In the genomic region with DNA sequence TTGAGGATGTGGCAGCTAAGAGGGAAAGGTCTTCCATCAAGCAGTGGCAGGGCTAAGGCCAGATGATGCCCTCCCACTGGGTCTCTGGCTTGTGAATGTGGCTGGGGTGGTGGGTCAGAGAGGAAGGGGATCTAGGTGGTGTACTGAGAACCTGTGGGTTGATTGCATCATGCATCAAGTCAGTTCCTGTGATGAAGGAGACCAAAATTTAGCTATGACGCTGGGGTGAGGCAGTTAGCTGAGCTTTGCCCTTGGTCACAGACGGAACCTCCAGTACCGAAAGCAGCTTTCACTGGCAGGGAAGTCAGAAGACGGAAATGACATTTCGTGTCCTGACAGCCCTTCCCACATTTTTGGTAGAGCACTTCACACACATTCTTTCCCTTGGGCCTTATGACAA, we compare ENCODE assay signal across 13 cellular contexts. TPM values are rescaled to one million over a fixed set of nuclear protein-coding genes. Genes with fewer than 3 reads are reported as not detected.
DNase-seq lines count a peak whose midpoint lies in the region; ATAC-seq and TF ChIP-seq lines count a peak whose summit lies in the region.
"Had no signal": no experiment of that assay in that cellular context is flagged by ENCODE, and none has a peak within 500 bp of the region (broad histone marks: within the 10 kb centered on the region; RNA-seq: fewer than 3 reads in every experiment).

No MANE protein-coding gene starts in this region.

- H3K4me3 Mint-ChIP-seq in CD8-positive, alpha-beta T cell: no peak overlapping the region
- H3K4me3 Mint-ChIP-seq in activated B cell treated with CpG ODN at 0.5 μM for 24 hours: no peak overlapping the region
- no peak overlapping the region for H3K4me3 Mint-ChIP-seq in mesothelial cell of epicardium

- intact Hi-C loops in CD8-positive, alpha-beta T cell (cut with DNase I, micrococcal nuclease): no loop called here
- intact Hi-C loops in activated B cell treated with CpG ODN at 0.5 μM for 24 hours (cut with micrococcal nuclease) (no loop called here), heart left ventricle (cut with DNase I) (loop anchor here in 7 of 10 donors (5.0 to 10.0 kb wide), 5 partner anchors 307 to 457 kb away; partner anchors contain the start of gene FCHSD2 (in 5 of the 7)), sciatic nerve (cut with DNase I) (loop anchor here (5.0 to 10.0 kb wide), 2 partner anchors 342 to 410 kb away; no protein-coding TSS in a partner anchor)

- H3K36me3 Mint-ChIP-seq in CD8-positive, alpha-beta T cell: peaks cover 37% of the 10 kb centered on the region
- H3K36me3 Mint-ChIP-seq in activated B cell treated with CpG ODN at 0.5 μM for 24 hours (ENCODE audit: low read depth) (peaks cover 88% of the 10 kb centered on the region), mesothelial cell of epicardium (peaks cover 10% of the 10 kb centered on the region)

- no peaks in the 10 kb centered on the region for H3K9me3 ChIP-seq in CD8-positive, alpha-beta T cell (ENCODE audit: low read length)
- no peaks in the 10 kb centered on the region for H3K9me3 ChIP-seq in heart left ventricle

- H3K4me1 Mint-ChIP-seq in CD8-positive, alpha-beta T cell (ENCODE audit: low read depth): no peaks in the 10 kb centered on the region
- H3K4me1 Mint-ChIP-seq in activated B cell treated with CpG ODN at 0.5 μM for 24 hours (peaks cover 4% of the 10 kb centered on the region), mesothelial cell of epicardium (peaks cover 17% of the 10 kb centered on the region)

- H3K27me3 ChIP-seq in CD8-positive, alpha-beta T cell (ENCODE audit: insufficient read depth, low read length): no peaks in the 10 kb centered on the region
- H3K27me3 ChIP-seq in heart left ventricle: no peaks in the 10 kb centered on the region

- H3K27ac Mint-ChIP-seq in CD8-positive, alpha-beta T cell: peak overlapping the region; percentile 84
- H3K27ac Mint-ChIP-seq in activated B cell treated with CpG ODN at 0.5 μM for 24 hours: peak overlapping the region; percentile 75
- no peak overlapping the region for H3K27ac Mint-ChIP-seq in mesothelial cell of epicardium

- ATAC-seq in CD8-positive, alpha-beta T cell: no peak
- ATAC-seq in activated B cell treated with CpG ODN at 0.5 μM for 24 hours (ENCODE audit: low read depth) (no peak), heart left ventricle (peak; percentile 29 to 53 (median 42)), sciatic nerve (peak; percentile 1), GM21528 (IDR thresholded peaks at IDR 0.05; ENCODE audit: low FRiP score, unreplicated experiment) (no peak), GM18909 (IDR thresholded peaks at IDR 0.05; ENCODE audit: poor library complexity, unreplicated experiment) (no peak)

- POLR2A ChIA-PET in CD8-positive, alpha-beta T cell (lab: Charles Lee): no interaction called here
- POLR2A ChIA-PET in activated B cell treated with CpG ODN at 0.5 μM for 24 hours (lab: Charles Lee): interaction anchor here (1.0 kb wide), 1 partner anchor 308 kb away, joined by 3 read pairs; the partner anchor contains the start of gene FCHSD2

- no peak for DNase-seq in CD8-positive, alpha-beta T cell
- DNase-seq in activated B cell treated with CpG ODN at 0.5 μM for 24 hours (no peak), heart left ventricle (peak in 4 of 5 donors; percentile 37 to 64 (median 54)), sciatic nerve (ENCODE audit: low spot score) (no peak), mesothelial cell of epicardium (ENCODE audit: low spot score in 2 of 2, unreplicated experiment in 2 of 2) (no peak), NCI-H1092 treated with DMSO at 0.1 percent for 48 hours (lab: John Stamatoyannopoulos, UW) (no peak)
- DNase-seq: amniotic stem cell, COR-L47, mesendoderm, NCI-H526 had no signal

- H3K4me3 ChIP-seq in CD8-positive, alpha-beta T cell (ENCODE audit: low read depth, low read length): no peak overlapping the region
- no peak overlapping the region for H3K4me3 ChIP-seq in heart left ventricle

- no peak overlapping the region for H3K27ac ChIP-seq in CD8-positive, alpha-beta T cell (ENCODE audit: low read depth, low read length)
- peak overlapping the region; percentile 80 to 98 (median 90) for H3K27ac ChIP-seq in heart left ventricle
- H3K27ac ChIP-seq: KMS-11 had no signal

- no peak for TF ChIP-seq CTCF in CD8-positive, alpha-beta T cell (IDR thresholded peaks at IDR 0.05)
- TF ChIP-seq CTCF in activated B cell treated with CpG ODN at 0.5 μM for 24 hours (IDR thresholded peaks at IDR 0.05) (no peak), heart left ventricle (IDR thresholded peaks at IDR 0.05) (no peak), mesothelial cell of epicardium (IDR thresholded peaks at IDR 0.05; ENCODE audit: unreplicated experiment) (no peak)

- CTCF ChIA-PET in CD8-positive, alpha-beta T cell (lab: Charles Lee): interaction anchor here (0.5 kb wide), 1 partner anchor 638 kb away, joined by 3 read pairs; no protein-coding TSS in a partner anchor
- CTCF ChIA-PET in activated B cell treated with CpG ODN at 0.5 μM for 24 hours (lab: Charles Lee): interaction anchor here (3.5 kb wide), 1 partner anchor 343 kb away, joined by 15 read pairs; no protein-coding TSS in a partner anchor

- 14 to 31% (median 22%) methylated on average over 5 of the region's 5 CpGs for WGBS in heart left ventricle, 4 donors

- no peaks in the 10 kb centered on the region for H3K27me3 Mint-ChIP-seq in CD8-positive, alpha-beta T cell (ENCODE audit: low read depth)
- H3K27me3 Mint-ChIP-seq in activated B cell treated with CpG ODN at 0.5 μM for 24 hours (no peaks in the 10 kb centered on the region), mesothelial cell of epicardium (ENCODE audit: low read depth) (no peaks in the 10 kb centered on the region)

- peaks cover 10% of the 10 kb centered on the region for H3K36me3 ChIP-seq in CD8-positive, alpha-beta T cell (ENCODE audit: insufficient read depth, low read length)
- H3K36me3 ChIP-seq in heart left ventricle: peaks cover 0 to 60% (median 26%) of the 10 kb centered on the region in 9 donors

- H3K9me3 Mint-ChIP-seq in CD8-positive, alpha-beta T cell: no peaks in the 10 kb centered on the region
- H3K9me3 Mint-ChIP-seq in activated B cell treated with CpG ODN at 0.5 μM for 24 hours (no peaks in the 10 kb centered on the region), mesothelial cell of epicardium (no peaks in the 10 kb centered on the region)

- TF ChIP-seq POLR2A in heart left ventricle (IDR thresholded peaks at IDR 0.05): peak in 1 of 2 donors; percentile 13

- no peaks in the 10 kb centered on the region for H3K4me1 ChIP-seq in CD8-positive, alpha-beta T cell (ENCODE audit: insufficient read depth, low read length)
- peaks cover 36 to 83% (median 67%) of the 10 kb centered on the region in 12 donors for H3K4me1 ChIP-seq in heart left ventricle

RNA-seq across cellular contexts. Expression of gene ATG16L2, which starts 20.7 kb away (rescaled TPM):
- total RNA-seq in CD8-positive, alpha-beta T cell: 10 to 100 TPM; 45.7 to 52.8 TPM
- total RNA-seq in activated B cell treated with CpG ODN at 0.5 μM for 24 hours (73.5 and 96.7 TPM in 2 replicates), heart left ventricle (10 to 100 TPM in 7 of 9 donors, 1 to 10 TPM in 2; 6.0 to 28.9 (median 13.2) TPM), sciatic nerve (79.7 TPM), mesothelial cell of epicardium (44.0 to 48.0 TPM (median 45.0 TPM) in 3 replicates)
- polyA plus RNA-seq in heart left ventricle: 10 to 100 TPM in 1 of 2 donors, 1 to 10 TPM in 1; 8.3 to 24.2 TPM

RNA-seq across cellular contexts. Expression of gene STARD10, which starts 41.1 kb away (rescaled TPM):
- 10 to 100 TPM; 22.1 to 25.1 TPM for total RNA-seq in CD8-positive, alpha-beta T cell
- total RNA-seq in activated B cell treated with CpG ODN at 0.5 μM for 24 hours (42.6 and 46.8 TPM in 2 replicates), heart left ventricle (10 to 100 TPM; 35.2 to 78.8 (median 55.2) TPM), sciatic nerve (27.2 TPM), mesothelial cell of epicardium (51.1 to 54.9 TPM (median 54.7 TPM) in 3 replicates)
- 100 to 1,000 TPM in 1 of 2 donors, 10 to 100 TPM in 1; 35.9 to 237 TPM for polyA plus RNA-seq in heart left ventricle

Comparison
In these comparisons a context has a peak if more than half of its experiments do, and no peak if none do; other contexts are left out.
1. ATAC-seq: peak in heart left ventricle (4 of 4) and sciatic nerve (single experiment); none in CD8-positive, alpha-beta T cell (single experiment), activated B cell treated with CpG ODN at 0.5 μM for 24 hours (single experiment), GM21528 (single experiment) and GM18909 (single experiment).
2. DNase-seq: peak in heart left ventricle (4 of 5); none in CD8-positive, alpha-beta T cell (0 of 7), activated B cell treated with CpG ODN at 0.5 μM for 24 hours (single experiment), sciatic nerve (single experiment), mesothelial cell of epicardium (0 of 2) and NCI-H1092 treated with DMSO at 0.1 percent for 48 hours (single experiment).
3. intact Hi-C loops: an anchor here in heart left ventricle (5.0 to 10.0 kb wide) and sciatic nerve (5.0 to 10.0 kb wide); none called in CD8-positive, alpha-beta T cell and activated B cell treated with CpG ODN at 0.5 μM for 24 hours.